In genomic region chr18:12416108-12416729, GRCh38 we compare ENCODE assay signal across 17 cellular contexts. TPM values are rescaled to one million over a fixed set of nuclear protein-coding genes. Genes with fewer than 3 reads are reported as not detected.
DNase-seq lines count a peak whose midpoint lies in the region; ATAC-seq and TF ChIP-seq lines count a peak whose summit lies in the region.
"Had no signal": no experiment of that assay in that cellular context is flagged by ENCODE, and none has a peak within 500 bp of the region (broad histone marks: within the 10 kb centered on the region; RNA-seq: fewer than 3 reads in every experiment).

No MANE protein-coding gene starts in this region.

- no peaks in the 10 kb centered on the region for H3K36me3 ChIP-seq in GM23248 (ENCODE audit: low read depth)
- no peaks in the 10 kb centered on the region for H3K36me3 ChIP-seq in ascending aorta
- no peaks in the 10 kb centered on the region for H3K36me3 ChIP-seq in lower lobe of right lung

- WGBS in GM23248 (ENCODE audit: low coverage in 1 of 2, low lambda C conversion rate in 2 of 2, missing lambda C conversion rate in 2 of 2), 2 experiments, result 84 to 88% methylated on average over 4 of the region's 4 CpGs

- intact Hi-C loops in ascending aorta (cut with DNase I) (no loop called here), lower lobe of right lung (cut with DNase I) (no loop called here)

- H3K4me3 ChIP-seq in GM23248 (no peak overlapping the region), ascending aorta (no peak overlapping the region), lower lobe of right lung (no peak overlapping the region)

- H3K27ac ChIP-seq in GM23248 (no peak overlapping the region), ascending aorta (peak overlapping the region; percentile 68 to 87), lower lobe of right lung (peak overlapping the region; percentile 33), substantia nigra (ENCODE audit: low read depth, low read length, poor library complexity, severe bottlenecking) (peak overlapping the region; percentile 3)
- H3K27ac ChIP-seq: HL-60 had no signal

- H3K27me3 ChIP-seq in GM23248 (replicated peaks; ENCODE audit: insufficient read depth) (no peaks in the 10 kb centered on the region), ascending aorta (no peaks in the 10 kb centered on the region), lower lobe of right lung (ENCODE audit: low read depth) (no peaks in the 10 kb centered on the region)

- H3K9me2 ChIP-seq in GM23248 (ENCODE audit: insufficient read depth), result no peaks in the 10 kb centered on the region

- H2AFZ ChIP-seq in GM23248, result peak overlapping the region; percentile 65

- H3F3A ChIP-seq in GM23248 (ENCODE audit: insufficient read depth), result 0 out of 2 replicates have a peak, but pooled peaks cover 11% of the 10 kb centered on the region

- DNase-seq in GM23248 (no peak), ascending aorta (ENCODE audit: low spot score in 2 of 2) (no peak), lower lobe of right lung (no peak), substantia nigra (lab: John Stamatoyannopoulos, UW) (no peak), SKM-1 (lab: John Stamatoyannopoulos, UW; ENCODE audit: unreplicated experiment) (no peak), DMS 273 (lab: John Stamatoyannopoulos, UW; ENCODE audit: unreplicated experiment) (no peak), GM19238 (ENCODE audit: insufficient read length, low spot score) (no peak), SKM-1 treated with dmso at 0.1 percent for 144 hours (lab: John Stamatoyannopoulos, UW; ENCODE audit: unreplicated experiment) (no peak)
- DNase-seq: activated naive CD4-positive, alpha-beta T cell treated with anti-CD3 and anti-CD28 coated beads, Interleukin-2, amount 50 U/mL, for 16 hours; COR-L47; foreskin fibroblast; Kasumi-1; NCI-H1417 treated with DMSO at 0.1 percent for 48 hours; NCI-H226; SHP77 had no signal

- H3K4me1 ChIP-seq in GM23248 (ENCODE audit: insufficient read depth) (no peaks in the 10 kb centered on the region; the same call in 1 of the 2 replicates), ascending aorta (peaks cover 7 to 18% of the 10 kb centered on the region in 2 donors), lower lobe of right lung (peaks cover 21% of the 10 kb centered on the region)

- TF ChIP-seq CTCF in ascending aorta (IDR thresholded peaks at IDR 0.05), result no peak
- TF ChIP-seq CTCF in lower lobe of right lung (IDR thresholded peaks at IDR 0.05), result no peak

- in situ Hi-C loops in GM23248 (cut with MboI), result no loop called here

- H4K20me1 ChIP-seq in GM23248 (ENCODE audit: insufficient read depth), result no peaks in the 10 kb centered on the region

- no peak overlapping the region for H3K9ac ChIP-seq in GM23248

- H3K9me3 ChIP-seq in GM23248 (ENCODE audit: low read depth) (no peaks in the 10 kb centered on the region), ascending aorta (no peaks in the 10 kb centered on the region), lower lobe of right lung (no peaks in the 10 kb centered on the region)

- H3K79me2 ChIP-seq in GM23248 (ENCODE audit: insufficient read depth), result peaks cover 69% of the 10 kb centered on the region

- ATAC-seq in lower lobe of right lung, result no peak
- ATAC-seq: natural killer cell treated with Interleukin-12 subunit alpha and Interleukin-12 subunit beta and Interleukin-15 and Interleukin-18, amount 100 ng/mL, for 72 hours had no signal

- H3K4me2 ChIP-seq in GM23248 (ENCODE audit: unreplicated experiment), result no peak overlapping the region

RNA-seq across cellular contexts. Expression of gene PRELID3A, which starts 8.5 kb away (rescaled TPM):
- total RNA-seq in GM23248 (2014; rRNA removed; shearing (Covaris generic)), result 2.9 and 6.1 TPM in 2 replicates
- 6.0 TPM in 2 replicates for polyA plus RNA-seq in GM23248 (2016; fragmentation: Nextera tagmentation; extraction: Ambion mirVana)
- not detected for total RNA-seq in ascending aorta
- total RNA-seq in lower lobe of right lung, result 5.0 TPM

RNA-seq across cellular contexts. Expression of gene AFG3L2, which starts 39.2 kb away (rescaled TPM):
- 40.6 and 52.2 TPM in 2 replicates for total RNA-seq in GM23248 (2014; rRNA removed; shearing (Covaris generic))
- 26.8 and 28.1 TPM in 2 replicates for polyA plus RNA-seq in GM23248 (2016; fragmentation: Nextera tagmentation; extraction: Ambion mirVana)
- total RNA-seq in ascending aorta, result 31.5 TPM
- total RNA-seq in lower lobe of right lung, result 31.1 TPM
